In the genomic region with DNA sequence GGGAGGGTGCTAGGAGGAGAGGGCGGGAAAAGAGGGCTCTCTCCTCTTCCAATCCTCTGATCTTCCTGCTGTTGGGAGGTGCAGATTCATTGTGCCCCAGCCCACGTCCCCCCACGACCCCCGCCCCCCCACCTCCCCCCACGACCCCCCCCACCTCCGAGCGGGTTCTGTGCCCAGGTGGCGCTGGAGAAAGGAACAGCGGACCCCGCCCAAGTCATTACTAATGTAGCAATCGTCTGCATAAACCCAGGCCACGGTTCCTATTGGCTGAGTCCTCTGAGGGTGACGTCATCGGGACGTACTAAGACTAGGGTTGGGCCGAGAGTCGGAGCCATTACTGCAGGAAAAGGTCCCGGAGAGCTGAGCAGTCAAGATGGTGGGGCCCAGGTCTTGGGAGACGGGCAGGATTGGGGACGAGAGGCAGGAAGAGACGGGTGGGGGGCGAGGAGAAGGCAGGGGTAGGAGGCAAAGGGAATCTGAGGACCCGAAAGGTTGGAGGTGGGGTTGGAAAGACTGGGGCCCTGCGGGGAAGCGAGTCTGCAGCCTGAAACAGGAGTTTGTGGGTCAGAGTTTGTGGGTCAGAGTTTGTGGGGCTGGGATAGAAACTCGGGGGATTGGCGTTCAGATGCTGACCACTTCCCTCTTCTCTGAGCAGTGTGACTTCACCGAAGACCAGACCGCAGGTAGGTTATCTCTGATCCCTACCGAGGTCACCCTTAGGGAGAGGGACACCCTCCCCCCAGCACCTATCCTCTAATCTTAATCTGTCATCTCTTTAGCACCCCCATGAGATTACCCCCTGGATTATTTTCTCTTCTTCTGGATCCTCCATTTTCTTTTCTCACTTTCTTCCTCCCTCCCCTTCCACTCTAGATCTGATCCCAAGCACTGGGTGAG, we compare ENCODE assay signal across 8 cellular contexts. TPM values are rescaled to one million over a fixed set of nuclear protein-coding genes. Genes with fewer than 3 reads are reported as not detected.
DNase-seq lines count a peak whose midpoint lies in the region; ATAC-seq and TF ChIP-seq lines count a peak whose summit lies in the region.

MYL6 (plus strand) TSS at position 331 of the 897 bp plus-strand sequence; CDS start at position 374, 43 bp downstream.

- no peaks in the 10 kb centered on the region for H3K27me3 ChIP-seq in ovary
- no peaks in the 10 kb centered on the region for H3K27me3 ChIP-seq in thyroid gland

- intact Hi-C loops in Right ventricle myocardium inferior (cut with DNase I), result loop anchor here (1.0 to 5.0 kb wide), 3 partner anchors 30 to 41 kb away; partner anchors contain the start of genes ESYT1, RPL41, SMARCC2 and ZC3H10
- intact Hi-C loops in ovary (cut with DNase I), result loop anchor here in 2 of 4 donors (2.0 to 5.0 kb wide), 3 partner anchors 31 to 64 kb away; partner anchors contain the start of genes NABP2 (in 1 of the 2) and RNF41 (in 1 of the 2)
- intact Hi-C loops in thyroid gland (cut with DNase I), result no loop called here

- peak in 2 of 3 donors; percentile 4 to 9 for TF ChIP-seq CTCF in ovary (IDR thresholded peaks at IDR 0.05)
- TF ChIP-seq CTCF in thyroid gland (IDR thresholded peaks at IDR 0.05), result no peak

- H3K9me3 ChIP-seq in ovary, result no peaks in the 10 kb centered on the region
- no peaks in the 10 kb centered on the region for H3K9me3 ChIP-seq in thyroid gland

- H3K27me3 Mint-ChIP-seq in activated naive CD8-positive, alpha-beta T cell treated with anti-CD3 and anti-CD28 coated beads for 36 hours, result no peaks in the 10 kb centered on the region

- no peak for TF ChIP-seq EP300 in ovary (IDR thresholded peaks at IDR 0.05)

- H3K27ac Mint-ChIP-seq in activated naive CD8-positive, alpha-beta T cell treated with anti-CD3 and anti-CD28 coated beads for 36 hours, result peak within 1 kb of the TSS; percentile 95

- H3K36me3 ChIP-seq in ovary, result no peaks in the 10 kb centered on the region
- peaks cover 36 to 38% of the 10 kb centered on the region in 2 donors for H3K36me3 ChIP-seq in thyroid gland

- 0 to 1% (median 1%) methylated on average over 30 of the region's 30 CpGs for WGBS in ovary, 3 donors
- WGBS in thyroid gland, 2 donors, result 1% methylated on average over 24 to 30 of the region's 30 CpGs

- peaks cover 53% of the 10 kb centered on the region for H3K36me3 Mint-ChIP-seq in activated naive CD8-positive, alpha-beta T cell treated with anti-CD3 and anti-CD28 coated beads for 36 hours

- DNase-seq in NCI-H1105 (lab: John Stamatoyannopoulos, UW) (peak; percentile 90), SKM-1 treated with dmso at 0.1 percent for 144 hours (lab: John Stamatoyannopoulos, UW; ENCODE audit: unreplicated experiment) (peak; percentile 84), Right ventricle myocardium inferior (ENCODE audit: missing footprints) (peak; percentile 97), ovary (peak; percentile 93 to 98 (median 97)), thyroid gland (peak; percentile 97 to 98)
- peak; percentile 89 for DNase-seq in activated naive CD8-positive, alpha-beta T cell treated with anti-CD3 and anti-CD28 coated beads for 36 hours

- TF ChIP-seq POLR2A in ovary (IDR thresholded peaks at IDR 0.05) (peak; percentile 100), thyroid gland (IDR thresholded peaks at IDR 0.05) (peak; percentile 98 to 100)

- H3K9me3 Mint-ChIP-seq in activated naive CD8-positive, alpha-beta T cell treated with anti-CD3 and anti-CD28 coated beads for 36 hours, result no peaks in the 10 kb centered on the region

- ATAC-seq in HG02642 (IDR thresholded peaks at IDR 0.05; ENCODE audit: poor library complexity, unreplicated experiment), result peak; percentile 91
- ATAC-seq in Right ventricle myocardium inferior, result peak; percentile 91

- H3K4me1 ChIP-seq in ovary (ENCODE audit: insufficient read depth), result peaks cover 3% of the 10 kb centered on the region
- peaks cover 24 to 36% of the 10 kb centered on the region in 2 donors for H3K4me1 ChIP-seq in thyroid gland

- peak within 1 kb of the TSS; percentile 95 for H3K4me3 Mint-ChIP-seq in activated naive CD8-positive, alpha-beta T cell treated with anti-CD3 and anti-CD28 coated beads for 36 hours

- H3K4me1 Mint-ChIP-seq in activated naive CD8-positive, alpha-beta T cell treated with anti-CD3 and anti-CD28 coated beads for 36 hours, result peaks cover 41% of the 10 kb centered on the region

- H3K4me3 ChIP-seq in GM08714 (ENCODE audit: low read length) (peak within 1 kb of the TSS; percentile 86), ovary (peak within 1 kb of the TSS; percentile 97), thyroid gland (replicated peaks in 1 of 3) (peak within 1 kb of the TSS; percentile 67 to 96 (median 93))

- H3K27ac ChIP-seq in ovary (peak within 1 kb of the TSS; percentile 82 to 91), thyroid gland (peak within 1 kb of the TSS; percentile 96 to 100 (median 99))

RNA-seq across cellular contexts. Expression of gene MYL6, which starts in this region (rescaled TPM):
- 100 to 1,000 TPM; 751 to 777 TPM for total RNA-seq in activated naive CD8-positive, alpha-beta T cell treated with anti-CD3 and anti-CD28 coated beads for 36 hours
- 673 TPM for total RNA-seq in Right ventricle myocardium inferior
- total RNA-seq in ovary, result 1,000 to 10,000 TPM in 5 of 7 donors, 100 to 1,000 TPM in 2; 782 to 1,485 (median 1,329) TPM
- polyA plus RNA-seq in ovary, result 1,000 to 10,000 TPM; 1,579 to 3,375 TPM
- 1,000 to 10,000 TPM; 1,110 to 2,359 (median 1,915) TPM for total RNA-seq in thyroid gland

Comparison
In these comparisons a context has a peak if more than half of its experiments do, and no peak if none do; other contexts are left out.
1. Peak in every context shown above with its lines: DNase-seq, ATAC-seq, H3K4me3 ChIP-seq and H3K27ac ChIP-seq.
2. CTCF ChIP-seq: peak in ovary (2 of 3); none in thyroid gland (0 of 6).